ENCODE assay signal across 1 cellular context in genomic region chr3:190092250-190092649, GRCh38.
TF ChIP-seq lines count a peak whose summit lies in the region.

No MANE protein-coding gene starts in this region.

TF ChIP-seq in GM23338, 12 proteins besides CTCF, POLR2A, EP300 and RAD21 (continued from another document):
- TF ChIP-seq, protein P1, sequence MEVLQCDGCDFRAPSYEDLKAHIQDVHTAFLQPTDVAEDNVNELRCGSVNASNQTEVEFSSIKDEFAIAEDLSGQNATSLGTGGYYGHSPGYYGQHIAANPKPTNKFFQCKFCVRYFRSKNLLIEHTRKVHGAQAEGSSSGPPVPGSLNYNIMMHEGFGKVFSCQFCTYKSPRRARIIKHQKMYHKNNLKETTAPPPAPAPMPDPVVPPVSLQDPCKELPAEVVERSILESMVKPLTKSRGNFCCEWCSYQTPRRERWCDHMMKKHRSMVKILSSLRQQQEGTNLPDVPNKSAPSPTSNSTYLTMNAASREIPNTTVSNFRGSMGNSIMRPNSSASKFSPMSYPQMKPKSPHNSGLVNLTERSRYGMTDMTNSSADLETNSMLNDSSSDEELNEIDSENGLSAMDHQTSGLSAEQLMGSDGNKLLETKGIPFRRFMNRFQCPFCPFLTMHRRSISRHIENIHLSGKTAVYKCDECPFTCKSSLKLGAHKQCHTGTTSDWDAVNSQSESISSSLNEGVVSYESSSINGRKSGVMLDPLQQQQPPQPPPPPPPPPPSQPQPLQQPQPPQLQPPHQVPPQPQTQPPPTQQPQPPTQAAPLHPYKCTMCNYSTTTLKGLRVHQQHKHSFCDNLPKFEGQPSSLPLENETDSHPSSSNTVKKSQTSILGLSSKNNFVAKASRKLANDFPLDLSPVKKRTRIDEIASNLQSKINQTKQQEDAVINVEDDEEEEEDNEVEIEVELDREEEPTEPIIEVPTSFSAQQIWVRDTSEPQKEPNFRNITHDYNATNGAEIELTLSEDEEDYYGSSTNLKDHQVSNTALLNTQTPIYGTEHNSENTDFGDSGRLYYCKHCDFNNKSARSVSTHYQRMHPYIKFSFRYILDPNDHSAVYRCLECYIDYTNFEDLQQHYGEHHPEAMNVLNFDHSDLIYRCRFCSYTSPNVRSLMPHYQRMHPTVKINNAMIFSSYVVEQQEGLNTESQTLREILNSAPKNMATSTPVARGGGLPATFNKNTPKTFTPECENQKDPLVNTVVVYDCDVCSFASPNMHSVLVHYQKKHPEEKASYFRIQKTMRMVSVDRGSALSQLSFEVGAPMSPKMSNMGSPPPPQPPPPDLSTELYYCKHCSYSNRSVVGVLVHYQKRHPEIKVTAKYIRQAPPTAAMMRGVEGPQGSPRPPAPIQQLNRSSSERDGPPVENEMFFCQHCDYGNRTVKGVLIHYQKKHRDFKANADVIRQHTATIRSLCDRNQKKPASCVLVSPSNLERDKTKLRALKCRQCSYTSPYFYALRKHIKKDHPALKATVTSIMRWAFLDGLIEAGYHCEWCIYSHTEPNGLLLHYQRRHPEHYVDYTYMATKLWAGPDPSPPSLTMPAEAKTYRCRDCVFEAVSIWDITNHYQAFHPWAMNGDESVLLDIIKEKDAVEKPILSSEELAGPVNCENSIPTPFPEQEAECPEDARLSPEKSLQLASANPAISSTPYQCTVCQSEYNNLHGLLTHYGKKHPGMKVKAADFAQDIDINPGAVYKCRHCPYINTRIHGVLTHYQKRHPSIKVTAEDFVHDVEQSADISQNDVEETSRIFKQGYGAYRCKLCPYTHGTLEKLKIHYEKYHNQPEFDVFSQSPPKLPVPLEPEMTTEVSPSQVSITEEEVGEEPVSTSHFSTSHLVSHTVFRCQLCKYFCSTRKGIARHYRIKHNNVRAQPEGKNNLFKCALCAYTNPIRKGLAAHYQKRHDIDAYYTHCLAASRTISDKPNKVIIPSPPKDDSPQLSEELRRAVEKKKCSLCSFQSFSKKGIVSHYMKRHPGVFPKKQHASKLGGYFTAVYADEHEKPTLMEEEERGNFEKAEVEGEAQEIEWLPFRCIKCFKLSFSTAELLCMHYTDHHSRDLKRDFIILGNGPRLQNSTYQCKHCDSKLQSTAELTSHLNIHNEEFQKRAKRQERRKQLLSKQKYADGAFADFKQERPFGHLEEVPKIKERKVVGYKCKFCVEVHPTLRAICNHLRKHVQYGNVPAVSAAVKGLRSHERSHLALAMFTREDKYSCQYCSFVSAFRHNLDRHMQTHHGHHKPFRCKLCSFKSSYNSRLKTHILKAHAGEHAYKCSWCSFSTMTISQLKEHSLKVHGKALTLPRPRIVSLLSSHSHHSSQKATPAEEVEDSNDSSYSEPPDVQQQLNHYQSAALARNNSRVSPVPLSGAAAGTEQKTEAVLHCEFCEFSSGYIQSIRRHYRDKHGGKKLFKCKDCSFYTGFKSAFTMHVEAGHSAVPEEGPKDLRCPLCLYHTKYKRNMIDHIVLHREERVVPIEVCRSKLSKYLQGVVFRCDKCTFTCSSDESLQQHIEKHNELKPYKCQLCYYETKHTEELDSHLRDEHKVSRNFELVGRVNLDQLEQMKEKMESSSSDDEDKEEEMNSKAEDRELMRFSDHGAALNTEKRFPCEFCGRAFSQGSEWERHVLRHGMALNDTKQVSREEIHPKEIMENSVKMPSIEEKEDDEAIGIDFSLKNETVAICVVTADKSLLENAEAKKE (CRISPR knock-in tag; IDR thresholded peaks at IDR 0.05) = no peak
- TF ChIP-seq CREB1 (CRISPR knock-in tag; IDR thresholded peaks at IDR 0.05; ENCODE audit: low read depth) = no peak
